1 cellular context compared by ENCODE assay signal in genomic region chr10:114100848-114101741, GRCh38.
TF ChIP-seq lines count a peak whose summit lies in the region.

No MANE protein-coding gene starts in this region.

TF ChIP-seq in GM23338, 12 proteins besides CTCF, POLR2A, EP300 and RAD21 (continued from another document):
- TF ChIP-seq ZNF462 (CRISPR knock-in tag; IDR thresholded peaks at IDR 0.05) (no peak), NANOG (IDR thresholded peaks at IDR 0.05; ENCODE audit: borderline replicate concordance) (no peak)
